ENCODE assay signal across 1 cellular context in the genomic region with DNA sequence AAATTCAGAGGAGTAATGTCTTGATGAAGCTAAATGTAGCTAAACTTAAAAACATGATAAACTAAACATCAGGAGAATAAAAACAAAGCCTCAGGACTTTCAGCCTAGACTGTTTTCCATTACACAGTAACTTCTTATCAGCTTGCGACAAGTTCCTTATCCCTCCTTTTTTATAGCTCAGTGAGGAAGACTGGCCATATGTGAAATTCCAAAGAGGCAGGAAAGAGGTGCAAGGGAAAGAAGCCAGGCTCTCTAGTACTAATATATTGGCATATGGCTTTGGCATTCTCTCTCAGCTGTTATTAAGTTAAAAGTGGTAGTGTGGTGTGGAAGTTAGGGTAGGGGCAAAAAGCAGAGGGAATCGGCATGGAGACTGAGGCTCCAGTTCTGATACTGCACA.
TF ChIP-seq lines count a peak whose summit lies in the region.

No MANE protein-coding gene starts in this region.

TF ChIP-seq in endothelial cell of umbilical vein, 7 proteins besides CTCF, POLR2A, EP300 and RAD21 (continued from another document):
- TF ChIP-seq MAX (IDR thresholded peaks at IDR 0.05; ENCODE audit: insufficient read depth, insufficient read length) (no peak), GATA2 (IDR thresholded peaks at IDR 0.05; ENCODE audit: insufficient read depth, insufficient read length, low read depth, low read length) (no peak)
